ENCODE assay signal across 25 cellular contexts in the genomic region with DNA sequence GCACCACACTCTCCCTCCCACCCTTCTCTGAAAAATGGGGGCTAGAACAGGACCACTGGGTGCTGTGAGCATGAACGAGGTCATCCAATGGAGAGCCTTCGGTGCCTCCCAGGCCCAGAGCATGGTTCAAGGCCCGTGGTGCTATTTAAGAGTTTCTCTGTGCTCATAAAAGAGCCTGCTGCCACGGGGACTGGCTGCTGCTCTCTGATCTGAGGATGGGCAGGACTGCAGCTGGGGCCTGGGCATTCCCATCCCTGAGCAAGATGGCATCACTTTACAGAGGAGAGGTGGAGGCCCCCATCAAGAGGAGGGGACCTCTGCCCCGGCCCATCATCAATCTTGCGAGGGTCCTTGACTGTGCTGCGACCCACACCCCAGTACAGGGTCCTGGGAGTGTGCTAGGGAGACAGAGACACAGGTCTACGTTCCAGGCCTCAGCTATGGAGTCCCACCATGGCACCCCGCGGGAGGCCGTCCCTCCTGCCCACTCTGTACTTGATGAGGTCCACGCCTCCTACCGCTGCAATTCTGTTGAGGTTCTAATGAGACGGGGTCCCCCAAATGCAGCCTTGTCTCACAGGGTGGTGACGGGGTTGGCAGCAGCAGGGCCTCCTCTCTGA.
"Had no signal": no experiment of that assay in that cellular context is flagged by ENCODE, and none has a peak within 500 bp of the region (broad histone marks: within the 10 kb centered on the region; RNA-seq: fewer than 3 reads in every experiment).

No MANE protein-coding gene starts in this region.

- H3K27ac Mint-ChIP-seq: dendritic cell treated with granulocyte-macrophage colony-stimulating factor and Interleukin-4, amounts not matched to agents 40 ng/mL and 50 ng/mL, for 4 days; effector memory CD8-positive, alpha-beta T cell; endodermal cell had no signal

- H3K36me3 ChIP-seq: colonic mucosa, esophagus muscularis mucosa, esophagus squamous epithelium, gastrocnemius medialis, gastroesophageal sphincter, heart left ventricle, heart right ventricle had no signal

- H3K4me3 ChIP-seq: colonic mucosa, coronary artery, dorsolateral prefrontal cortex, esophagus muscularis mucosa, esophagus squamous epithelium, gastrocnemius medialis, gastroesophageal sphincter, heart left ventricle, heart right ventricle had no signal

- ATAC-seq: effector memory CD8-positive, alpha-beta T cell; esophagus mucosa; foreskin keratinocyte; gastrocnemius medialis; gastroesophageal sphincter; heart left ventricle; heart right ventricle had no signal

- H3K27ac ChIP-seq: colonic mucosa, coronary artery, dorsolateral prefrontal cortex, epithelial cell of prostate, esophagus muscularis mucosa, esophagus squamous epithelium, foreskin keratinocyte, gastrocnemius medialis, gastroesophageal sphincter, heart right ventricle had no signal

- H3K4me1 Mint-ChIP-seq: endodermal cell had no signal

- DNase-seq: colonic mucosa; cortex of kidney; dermis blood vessel endothelial cell; dorsolateral prefrontal cortex; effector CD4-positive, alpha-beta T cell; effector CD8-positive, alpha-beta T cell; effector memory CD4-positive, alpha-beta T cell; effector memory CD8-positive, alpha-beta T cell; endodermal cell; erythroblast; esophagus squamous epithelium; foreskin fibroblast; foreskin keratinocyte; foreskin melanocyte; gastrocnemius medialis; glutamatergic neuron; head of caudate nucleus; heart right ventricle had no signal

- H3K4me1 ChIP-seq: colonic mucosa, esophagus muscularis mucosa, esophagus squamous epithelium, foreskin keratinocyte, gastrocnemius medialis, gastroesophageal sphincter, heart left ventricle had no signal

- H3K27me3 ChIP-seq: colonic mucosa, esophagus muscularis mucosa, esophagus squamous epithelium, foreskin keratinocyte, gastroesophageal sphincter had no signal

- H3K9me3 Mint-ChIP-seq: dendritic cell treated with granulocyte-macrophage colony-stimulating factor and Interleukin-4, amounts not matched to agents 40 ng/mL and 50 ng/mL, for 4 days; endodermal cell had no signal

- H3K9me3 ChIP-seq: colonic mucosa, esophagus squamous epithelium, gastrocnemius medialis had no signal

- H3K4me3 Mint-ChIP-seq: dendritic cell treated with granulocyte-macrophage colony-stimulating factor and Interleukin-4, amounts not matched to agents 40 ng/mL and 50 ng/mL, for 4 days; effector memory CD8-positive, alpha-beta T cell; endodermal cell had no signal
